16 cellular contexts compared by ENCODE assay signal in genomic region chr1:58778593-58778992, GRCh38. TPM values are rescaled to one million over a fixed set of nuclear protein-coding genes. Genes with fewer than 3 reads are reported as not detected.
DNase-seq lines count a peak whose midpoint lies in the region; ATAC-seq and TF ChIP-seq lines count a peak whose summit lies in the region.
"Had no signal": no experiment of that assay in that cellular context is flagged by ENCODE, and none has a peak within 500 bp of the region (broad histone marks: within the 10 kb centered on the region; RNA-seq: fewer than 3 reads in every experiment).

No MANE protein-coding gene starts in this region.

- peaks cover 43% of the 10 kb centered on the region for H3F3A ChIP-seq in SK-N-SH (replicated peaks; ENCODE audit: insufficient read depth)

- peak overlapping the region in 1 of 2 experiments; percentile 22; a peak in 1 of 4 replicates for H3K27ac ChIP-seq in SK-N-SH (ENCODE audit: low read depth in 2 of 2, low read length in 1 of 2)
- H3K27ac ChIP-seq in gastrocnemius medialis: peak overlapping the region; percentile 91 to 100 (median 99)
- H3K27ac ChIP-seq: BLaER1 treated with 17β-estradiol and CSF1 and Interleukin-3, amounts not matched to agents 10 nM and 100 nM had no signal

- H3K36me3 ChIP-seq in SK-N-SH (replicated peaks in 1 of 2; ENCODE audit: control insufficient read depth in 1 of 2, insufficient read depth in 2 of 2, low read length in 1 of 2) (peaks cover 14 to 30% of the 10 kb centered on the region in 2 experiments), gastrocnemius medialis (peaks cover 0 to 8% of the 10 kb centered on the region in 2 donors)

- intact Hi-C loops in gastrocnemius medialis (cut with DNase I; ENCODE audit: low total_unique reads): no loop called here

- ATAC-seq in SK-N-SH treated with all-trans-retinoic acid at 6 μM for 48 hours: peak; percentile 0
- ATAC-seq in T-helper 17 cell: no peak
- ATAC-seq in gastrocnemius medialis: no peak
- no peak for ATAC-seq in HG02938 (IDR thresholded peaks at IDR 0.05; ENCODE audit: unreplicated experiment)
- ATAC-seq in GM21825 (IDR thresholded peaks at IDR 0.05; ENCODE audit: unreplicated experiment): no peak
- ATAC-seq: HCT116 had no signal

- H2AFZ ChIP-seq in SK-N-SH (ENCODE audit: low read depth): no peak overlapping the region
- H2AFZ ChIP-seq: PC-9 had no signal

- no peak overlapping the region for H3K9ac ChIP-seq in SK-N-SH
- H3K9ac ChIP-seq: BLaER1 treated with 17β-estradiol and CSF1 and Interleukin-3, amounts not matched to agents 10 nM and 100 nM had no signal

- peaks cover 43% of the 10 kb centered on the region for H4K20me1 ChIP-seq in SK-N-SH (ENCODE audit: insufficient read depth)

- WGBS in SK-N-SH (ENCODE audit: low lambda C conversion rate): 90% methylated on average over 3 of the region's 3 CpGs

- H3K9me3 Mint-ChIP-seq in glutamatergic neuron (ENCODE audit: unreplicated experiment): peaks cover 16% of the 10 kb centered on the region

- TF ChIP-seq RAD21 in SK-N-SH (IDR thresholded peaks at IDR 0.05; ENCODE audit: low read length): no peak

- H3K4me1 ChIP-seq in SK-N-SH (ENCODE audit: control insufficient read depth in 1 of 2, insufficient read depth in 2 of 2, low read depth in 1 of 2, low read length in 1 of 2) (peaks cover 5 to 17% of the 10 kb centered on the region in 2 experiments; a peak in 3 of 4 replicates), gastrocnemius medialis (peaks cover 20 to 24% of the 10 kb centered on the region in 2 donors)

- H3K27me3 ChIP-seq in SK-N-SH (ENCODE audit: insufficient read depth): no peaks in the 10 kb centered on the region
- H3K27me3 ChIP-seq in gastrocnemius medialis: no peaks in the 10 kb centered on the region
- H3K27me3 ChIP-seq: MG63 had no signal

- TF ChIP-seq CTCF in SK-N-SH (IDR thresholded peaks at IDR 0.05) (no peak), glutamatergic neuron (IDR thresholded peaks at IDR 0.05; ENCODE audit: partially characterized antibody, unreplicated experiment) (no peak), gastrocnemius medialis (IDR thresholded peaks at IDR 0.05 in 4 of 5, conservative IDR thresholded peaks at IDR 0.05 in 1 of 5) (no peak)

- in situ Hi-C loops in gastrocnemius medialis (cut with MboI; ENCODE audit: low sequenced_read_pairs in 4 of 4): loop anchor here in 2 of 4 donors (25.0 kb wide), 2 partner anchors 109 to 284 kb away; no protein-coding TSS in a partner anchor

- H3K4me1 Mint-ChIP-seq in T-helper 17 cell: peaks cover 16% of the 10 kb centered on the region
- peaks cover 3% of the 10 kb centered on the region for H3K4me1 Mint-ChIP-seq in glutamatergic neuron (ENCODE audit: low read depth, unreplicated experiment)

- H3K4me3 Mint-ChIP-seq in T-helper 17 cell (peak overlapping the region; percentile 67), glutamatergic neuron (ENCODE audit: unreplicated experiment) (peak overlapping the region; percentile 18)

- H3K36me3 Mint-ChIP-seq in T-helper 17 cell (ENCODE audit: low read depth) (no peaks in the 10 kb centered on the region), glutamatergic neuron (ENCODE audit: unreplicated experiment) (peaks cover 5% of the 10 kb centered on the region)

- CTCF ChIA-PET in SK-N-SH (lab: Yijun Ruan, JAX): interaction anchor here (1.1 to 4.7 kb wide), 3 partner anchors 10 to 981 kb away, joined by 3 to 31 read pairs (median 5); no protein-coding TSS in a partner anchor

- H3K9me3 ChIP-seq in SK-N-SH (no peaks in the 10 kb centered on the region), T-helper 17 cell (ENCODE audit: control insufficient read depth, low read length, poor library complexity, severe bottlenecking) (no peaks in the 10 kb centered on the region), gastrocnemius medialis (no peaks in the 10 kb centered on the region)
- H3K9me3 ChIP-seq: BLaER1 treated with 17β-estradiol and CSF1 and Interleukin-3, amounts not matched to agents 10 nM and 100 nM; MG63 had no signal

- TF ChIP-seq EP300 in SK-N-SH (IDR thresholded peaks at IDR 0.05; ENCODE audit: borderline replicate concordance in 1 of 2, low read depth in 1 of 2, low read length in 1 of 2): no peak

- H3K4me2 ChIP-seq in SK-N-SH: no peak overlapping the region
- H3K4me2 ChIP-seq: BLaER1 treated with 17β-estradiol and CSF1 and Interleukin-3, amounts not matched to agents 10 nM and 100 nM had no signal

- DNase-seq in SK-N-SH (no peak), T-helper 17 cell (no peak), glutamatergic neuron (no peak), gastrocnemius medialis (no peak), NOMO-1 treated with DMSO at 0.1 percent for 48 hours (lab: John Stamatoyannopoulos, UW; ENCODE audit: unreplicated experiment) (no peak)
- DNase-seq: KG1, MG63, NCI-H1092 treated with DMSO at 0.1 percent for 48 hours, NCI-H187, NCI-H446 had no signal

- peaks cover 37% of the 10 kb centered on the region for H3K79me2 ChIP-seq in SK-N-SH (ENCODE audit: insufficient read depth)

- TF ChIP-seq POLR2A in gastrocnemius medialis (IDR thresholded peaks at IDR 0.05): no peak

- no peaks in the 10 kb centered on the region for H3K9me2 ChIP-seq in SK-N-SH

- H3K27me3 Mint-ChIP-seq in T-helper 17 cell: peaks cover 10% of the 10 kb centered on the region
- peaks cover 8% of the 10 kb centered on the region for H3K27me3 Mint-ChIP-seq in glutamatergic neuron (ENCODE audit: unreplicated experiment)

- H3K4me3 ChIP-seq in SK-N-SH (ENCODE audit: low read depth in 2 of 2, low read length in 1 of 2): no peak overlapping the region
- H3K4me3 ChIP-seq in gastrocnemius medialis: no peak overlapping the region
- H3K4me3 ChIP-seq: BLaER1 treated with 17β-estradiol and CSF1 and Interleukin-3, amounts not matched to agents 10 nM and 100 nM; MG63 had no signal

- POLR2A ChIA-PET in SK-N-SH (lab: Yijun Ruan, JAX): no interaction called here

- H3K27ac Mint-ChIP-seq in T-helper 17 cell: peak overlapping the region; percentile 96
- H3K27ac Mint-ChIP-seq in glutamatergic neuron (ENCODE audit: unreplicated experiment): no peak overlapping the region

TF ChIP-seq in SK-N-SH treated with all-trans-retinoic acid at 6 μM for 48 hours, 23 proteins besides CTCF, POLR2A, EP300 and RAD21 (continues in another document):
- TF ChIP-seq CSRNP3 (CRISPR knock-in tag; IDR thresholded peaks at IDR 0.05) (no peak), POU6F1 (CRISPR knock-in tag; IDR thresholded peaks at IDR 0.05; ENCODE audit: borderline replicate concordance, low read depth) (no peak)

TF ChIP-seq in SK-N-SH, 30 proteins besides CTCF, POLR2A, EP300 and RAD21:
- TF ChIP-seq RCOR1 (IDR thresholded peaks at IDR 0.05; ENCODE audit: low read length): no peak
- TF ChIP-seq RXRA (IDR thresholded peaks at IDR 0.05; ENCODE audit: borderline replicate concordance, low read depth): no peak
- TF ChIP-seq NRF1 (IDR thresholded peaks at IDR 0.05; ENCODE audit: low read depth, low read length): no peak
- TF ChIP-seq ZBTB33 (IDR thresholded peaks at IDR 0.05; ENCODE audit: borderline replicate concordance, low read depth): no peak
- no peak for TF ChIP-seq POLR2AphosphoS5 (IDR thresholded peaks at IDR 0.05; ENCODE audit: low read depth, low read length)

RNA-seq across cellular contexts. Expression of gene JUN, which starts 5.3 kb away (rescaled TPM):
- polyA plus RNA-seq in SK-N-SH (2012; rRNA removed): 54.6 and 66.5 TPM in 2 replicates
- 34.2 and 46.9 TPM in 2 replicates for polyA plus RNA-seq in SK-N-SH (2012; cell fraction: cytosol; rRNA removed)
- 83.5 and 100 TPM in 2 replicates for polyA plus RNA-seq in SK-N-SH (2012; cell fraction: nucleus; rRNA removed)
- 1,000 to 10,000 TPM; 1,878 to 2,007 TPM for total RNA-seq in T-helper 17 cell
- 83.1 TPM for total RNA-seq in glutamatergic neuron (ENCODE audit: unreplicated experiment)
- total RNA-seq in gastrocnemius medialis: 100 to 1,000 TPM in 2 of 4 donors, 10 to 100 TPM in 2; 41.2 to 104 (median 90.8) TPM

Comparison
In these comparisons a context has a peak if more than half of its experiments do, and no peak if none do; other contexts are left out.
1. RNA of gene JUN, which starts 5.3 kb away (total RNA-seq): 1,878 to 2,007 TPM in T-helper 17 cell; 41.2 to 104 TPM in gastrocnemius medialis and 83.1 TPM in glutamatergic neuron (single experiment); every median in the first group is over 10 times any median in the second.